ENCODE assay signal across 8 cellular contexts in genomic region chr1:109282952-109283747, GRCh38. TPM values are rescaled to one million over a fixed set of nuclear protein-coding genes. Genes with fewer than 3 reads are reported as not detected.
A peak's percentile ranks its signal among the peaks of the same experiment; 100 is the strongest.
DNase-seq lines count a peak whose midpoint lies in the region; ATAC-seq and TF ChIP-seq lines count a peak whose summit lies in the region.

TSS of gene PSRC1 (minus strand) at chr1:109283145.

- peak within 1 kb of the TSS; percentile 68 for H3K9ac ChIP-seq in SK-N-SH

- peaks cover 20% of the 10 kb centered on the region for H3K4me1 Mint-ChIP-seq in activated naive CD4-positive, alpha-beta T cell treated with anti-CD3 and anti-CD28 coated beads, Interleukin-2, amount 50 U/mL, for 24 hours

- no peak; a peak in 1 of 4 replicates for TF ChIP-seq EP300 in SK-N-SH (IDR thresholded peaks at IDR 0.05; ENCODE audit: borderline replicate concordance in 1 of 2, low read depth in 1 of 2, low read length in 1 of 2)

- peaks cover 0 to 18% of the 10 kb centered on the region in 2 experiments; a peak in 1 of 4 replicates for H3K4me1 ChIP-seq in SK-N-SH (ENCODE audit: control insufficient read depth in 1 of 2, insufficient read depth in 2 of 2, low read depth in 1 of 2, low read length in 1 of 2)
- H3K4me1 ChIP-seq in thoracic aorta (ENCODE audit: control insufficient read depth in 1 of 2, low read depth in 2 of 2) = peaks cover 12 to 25% of the 10 kb centered on the region in 2 donors

- H3K9me3 ChIP-seq in SK-N-SH = no peaks in the 10 kb centered on the region
- no peaks in the 10 kb centered on the region for H3K9me3 ChIP-seq in thoracic aorta

- H3K9me2 ChIP-seq in SK-N-SH = no peaks in the 10 kb centered on the region

- peak; percentile 63 for TF ChIP-seq CTCF in GM10248 (IDR thresholded peaks at IDR 0.05; ENCODE audit: control extremely low read depth, extremely low read depth, low read depth, missing control alignments)
- TF ChIP-seq CTCF in SK-N-SH (IDR thresholded peaks at IDR 0.05) = peak; percentile 46
- TF ChIP-seq CTCF in omental fat pad (IDR thresholded peaks at IDR 0.05) = peak in 1 of 3 donors; percentile 12
- peak; percentile 62 for TF ChIP-seq CTCF in thoracic aorta (IDR thresholded peaks at IDR 0.05)

- DNase-seq in GM10248 (ENCODE audit: extremely low spot score) = peak; percentile 97
- peak; percentile 87 for DNase-seq in NCI-H1048 (lab: John Stamatoyannopoulos, UW)
- peak; percentile 99 for DNase-seq in SK-N-SH
- DNase-seq in glomerular endothelial cell (ENCODE audit: extremely low read depth, low read depth, low spot score) = peak; percentile 39
- peak; percentile 95 for DNase-seq in omental fat pad (ENCODE audit: low spot score)
- peak; percentile 88 for DNase-seq in thoracic aorta (ENCODE audit: low spot score)

- no peaks in the 10 kb centered on the region for H4K20me1 ChIP-seq in SK-N-SH (ENCODE audit: insufficient read depth)

- 14% methylated on average over 15 of the region's 56 CpGs for WGBS in SK-N-SH (ENCODE audit: low lambda C conversion rate)

- POLR2A ChIA-PET in GM10248 (lab: Yijun Ruan, JAX) (no interaction called here), SK-N-SH (lab: Yijun Ruan, JAX) (interaction anchor here (0.6 to 1.5 kb wide), 9 partner anchors 30 to 265 kb away, joined by 3 to 9 read pairs (median 5); partner anchors contain the start of genes CELSR2, GNAI3 and SORT1)

- peak within 1 kb of the TSS; percentile 69 to 84 for H3K4me3 ChIP-seq in SK-N-SH (ENCODE audit: low read depth in 2 of 2, low read length in 1 of 2)
- peak within 1 kb of the TSS; percentile 80 for H3K4me3 ChIP-seq in thoracic aorta

- no peaks in the 10 kb centered on the region for H3K36me3 ChIP-seq in SK-N-SH (replicated peaks in 1 of 2; ENCODE audit: control insufficient read depth in 1 of 2, insufficient read depth in 2 of 2, low read length in 1 of 2)
- no peaks in the 10 kb centered on the region for H3K36me3 ChIP-seq in thoracic aorta

- peaks cover 26% of the 10 kb centered on the region; the same call in 1 of the 2 replicates for H3K79me2 ChIP-seq in SK-N-SH (ENCODE audit: insufficient read depth)

- H3K4me3 Mint-ChIP-seq in activated naive CD4-positive, alpha-beta T cell treated with anti-CD3 and anti-CD28 coated beads, Interleukin-2, amount 50 U/mL, for 24 hours = peak within 1 kb of the TSS; percentile 96

- no peaks in the 10 kb centered on the region for H3K9me3 Mint-ChIP-seq in activated naive CD4-positive, alpha-beta T cell treated with anti-CD3 and anti-CD28 coated beads, Interleukin-2, amount 50 U/mL, for 24 hours

- H3K27ac Mint-ChIP-seq in activated naive CD4-positive, alpha-beta T cell treated with anti-CD3 and anti-CD28 coated beads, Interleukin-2, amount 50 U/mL, for 24 hours = peak within 1 kb of the TSS; percentile 9

- H3K27ac ChIP-seq in SK-N-SH (ENCODE audit: low read depth in 2 of 2, low read length in 1 of 2) = peak within 1 kb of the TSS; percentile 73 to 96
- peak within 1 kb of the TSS; percentile 84 to 93 for H3K27ac ChIP-seq in thoracic aorta

- CTCF ChIA-PET in GM10248 (lab: Yijun Ruan, JAX) = interaction anchor here (0.8 to 2.3 kb wide), 15 partner anchors 9 to 250 kb away, joined by 3 to 20 read pairs (median 5); no protein-coding TSS in a partner anchor
- CTCF ChIA-PET in SK-N-SH (lab: Yijun Ruan, JAX) = interaction anchor here (1.1 to 8.7 kb wide), 7 partner anchors 19 to 249 kb away, joined by 3 to 252 read pairs (median 6); partner anchors contain the start of genes CELSR2 and SORT1

- no peaks in the 10 kb centered on the region for H3K36me3 Mint-ChIP-seq in activated naive CD4-positive, alpha-beta T cell treated with anti-CD3 and anti-CD28 coated beads, Interleukin-2, amount 50 U/mL, for 24 hours

- H3F3A ChIP-seq in SK-N-SH (replicated peaks; ENCODE audit: insufficient read depth) = peaks cover 10% of the 10 kb centered on the region

- no peaks in the 10 kb centered on the region for H3K27me3 Mint-ChIP-seq in activated naive CD4-positive, alpha-beta T cell treated with anti-CD3 and anti-CD28 coated beads, Interleukin-2, amount 50 U/mL, for 24 hours

- no peaks in the 10 kb centered on the region for H3K27me3 ChIP-seq in SK-N-SH (ENCODE audit: insufficient read depth)
- H3K27me3 ChIP-seq in thoracic aorta (replicated peaks; ENCODE audit: insufficient read depth) = no peaks in the 10 kb centered on the region

- peak within 1 kb of the TSS; percentile 86 for H2AFZ ChIP-seq in SK-N-SH (ENCODE audit: low read depth)

- ATAC-seq in HG02571 (IDR thresholded peaks at IDR 0.05; ENCODE audit: unreplicated experiment) (peak; percentile 95), omental fat pad (ENCODE audit: low FRiP score) (peak; percentile 98), thoracic aorta (ENCODE audit: insufficient number of reproducible peaks, low FRiP score, low read depth) (peak; percentile 97)

- peak within 1 kb of the TSS; percentile 82 for H3K4me2 ChIP-seq in SK-N-SH

- no peak for TF ChIP-seq RAD21 in SK-N-SH (IDR thresholded peaks at IDR 0.05; ENCODE audit: low read length)

TF ChIP-seq in SK-N-SH, 30 proteins besides CTCF, POLR2A, EP300 and RAD21 (continues in another document):
- TF ChIP-seq SMC3 (IDR thresholded peaks at IDR 0.05; ENCODE audit: low read depth, low read length) = no peak; the same call in 1 of the 2 replicates
- TF ChIP-seq MAX (IDR thresholded peaks at IDR 0.05; ENCODE audit: low read depth) = peak; percentile 90
- TF ChIP-seq TAF1 (IDR thresholded peaks at IDR 0.05; ENCODE audit: borderline replicate concordance, low read depth, low read length) = peak; percentile 80; the same call in 1 of the 2 replicates
- 0 out of 2 replicates have a peak, but pooled peaks have one; percentile 13 for TF ChIP-seq RFX5 (IDR thresholded peaks at IDR 0.05; ENCODE audit: low read length)
- no peak for TF ChIP-seq TEAD4 (IDR thresholded peaks at IDR 0.05; ENCODE audit: borderline replicate concordance, insufficient read depth)
- TF ChIP-seq NRF1 (IDR thresholded peaks at IDR 0.05; ENCODE audit: low read depth, low read length) = peak; percentile 67
- TF ChIP-seq CHD2 (IDR thresholded peaks at IDR 0.05; ENCODE audit: low read length, partially characterized antibody) = peak; percentile 73
- 0 out of 2 replicates have a peak, but pooled peaks have one; percentile 28 for TF ChIP-seq REST (IDR thresholded peaks at IDR 0.05; ENCODE audit: low read depth, low read length)
- TF ChIP-seq SIN3A (IDR thresholded peaks at IDR 0.05; ENCODE audit: borderline replicate concordance, low read depth, low read length) = peak; percentile 4; the same call in 1 of the 2 replicates
- no peak for TF ChIP-seq USF2 (IDR thresholded peaks at IDR 0.05; ENCODE audit: borderline replicate concordance, low read depth, low read length)
- 0 out of 2 replicates have a peak, but pooled peaks have one; percentile 57 for TF ChIP-seq MXI1 (IDR thresholded peaks at IDR 0.05; ENCODE audit: low read depth, low read length)
- no peak; the same call in 1 of the 2 replicates for TF ChIP-seq TCF12 (IDR thresholded peaks at IDR 0.05)

RNA-seq across cellular contexts. Expression of gene PSRC1, which starts in this region (rescaled TPM):
- 19.4 and 20.3 TPM in 2 replicates for polyA plus RNA-seq in SK-N-SH (2012; rRNA removed)
- polyA plus RNA-seq in SK-N-SH (2012; cell fraction: cytosol; rRNA removed) = 8.7 and 10.6 TPM in 2 replicates
- polyA plus RNA-seq in SK-N-SH (2012; cell fraction: nucleus; rRNA removed) = 69.0 and 95.3 TPM in 2 replicates
- total RNA-seq in glomerular endothelial cell = 6.9 and 10.5 TPM in 2 replicates
- total RNA-seq in omental fat pad = 1 to 10 TPM; 1.7 to 8.7 (median 2.1) TPM
- 1 to 10 TPM; 2.4 to 2.5 TPM for total RNA-seq in thoracic aorta

Comparison
In these comparisons a context has a peak if more than half of its experiments do, and no peak if none do; other contexts are left out.
1. Peak in every context shown above with its lines: DNase-seq, ATAC-seq, H3K4me3 ChIP-seq and H3K27ac ChIP-seq.
2. DNase-seq: peak in every context shown above with its lines; median percentile 99 in SK-N-SH; 97 in GM10248; 95 in omental fat pad; 88 in thoracic aorta; 87 in NCI-H1048; 39 in glomerular endothelial cell.